In genomic region chr4:107449611-107450369, GRCh38 we compare ENCODE assay signal across 20 cellular contexts.
DNase-seq lines count a peak whose midpoint lies in the region; ATAC-seq, FAIRE-seq and TF ChIP-seq lines count a peak whose summit lies in the region.
"Had no signal": no experiment of that assay in that cellular context is flagged by ENCODE, and none has a peak within 500 bp of the region (broad histone marks: within the 10 kb centered on the region; RNA-seq: fewer than 3 reads in every experiment).

No MANE protein-coding gene starts in this region.

- H3K36me3 Mint-ChIP-seq in activated naive CD8-positive, alpha-beta T cell treated with anti-CD3 and anti-CD28 coated beads, Interleukin-2, amount 50 U/mL, for 24 hours (ENCODE audit: low read depth), result no peaks in the 10 kb centered on the region
- H3K36me3 Mint-ChIP-seq: CD4-positive, alpha-beta memory T cell had no signal

- no peak overlapping the region for H2AFZ ChIP-seq in hepatocyte
- H2AFZ ChIP-seq: GM23248 had no signal

- H4K20me1 ChIP-seq in hepatocyte (ENCODE audit: insufficient read depth, poor library complexity, severe bottlenecking), result no peaks in the 10 kb centered on the region

- TF ChIP-seq CTCF in hepatocyte (IDR thresholded peaks at IDR 0.05; ENCODE audit: poor library complexity) (no peak), sigmoid colon (IDR thresholded peaks at IDR 0.05) (no peak), kidney (IDR thresholded peaks at IDR 0.05; ENCODE audit: borderline replicate concordance, extremely low read depth, insufficient read depth) (no peak)

- H3K36me3 ChIP-seq in SK-N-MC (ENCODE audit: insufficient read depth, low read length), result no peaks in the 10 kb centered on the region
- no peaks in the 10 kb centered on the region for H3K36me3 ChIP-seq in hepatocyte (replicated peaks; ENCODE audit: insufficient read depth, low read depth)
- H3K36me3 ChIP-seq in sigmoid colon, result no peaks in the 10 kb centered on the region
- H3K36me3 ChIP-seq in kidney (ENCODE audit: control insufficient read depth in 1 of 2, insufficient read depth in 2 of 2, low read length in 2 of 2), result no peaks in the 10 kb centered on the region
- H3K36me3 ChIP-seq: MG63, Peyer's patch had no signal

- H3K27me3 Mint-ChIP-seq in activated naive CD8-positive, alpha-beta T cell treated with anti-CD3 and anti-CD28 coated beads, Interleukin-2, amount 50 U/mL, for 24 hours, result no peaks in the 10 kb centered on the region
- H3K27me3 Mint-ChIP-seq: B cell had no signal

- no peaks in the 10 kb centered on the region for H3K4me1 Mint-ChIP-seq in activated naive CD8-positive, alpha-beta T cell treated with anti-CD3 and anti-CD28 coated beads, Interleukin-2, amount 50 U/mL, for 24 hours
- H3K4me1 Mint-ChIP-seq: B cell; CD4-positive, alpha-beta memory T cell had no signal

- no peak overlapping the region for H3K4me3 ChIP-seq in SK-N-MC
- H3K4me3 ChIP-seq in hepatocyte, result no peak overlapping the region
- H3K4me3 ChIP-seq in sigmoid colon, result no peak overlapping the region
- no peak overlapping the region for H3K4me3 ChIP-seq in kidney (ENCODE audit: low read length in 2 of 2)
- H3K4me3 ChIP-seq: A549, GM23248, K562, MG63, Peyer's patch had no signal

- no peak overlapping the region for H3K4me3 Mint-ChIP-seq in activated naive CD8-positive, alpha-beta T cell treated with anti-CD3 and anti-CD28 coated beads, Interleukin-2, amount 50 U/mL, for 24 hours
- H3K4me3 Mint-ChIP-seq: B cell; CD4-positive, alpha-beta memory T cell had no signal

- no peaks in the 10 kb centered on the region for H3K79me2 ChIP-seq in hepatocyte

- no peak for FAIRE-seq in kidney (lab: Jason Lieb, UNC)
- FAIRE-seq: A549, K562 had no signal

- H3K27me3 ChIP-seq in hepatocyte (no peaks in the 10 kb centered on the region), sigmoid colon (no peaks in the 10 kb centered on the region)
- H3K27me3 ChIP-seq: MG63, Peyer's patch had no signal

- H3K4me2 ChIP-seq in hepatocyte, result peak overlapping the region; percentile 16
- H3K4me2 ChIP-seq: A549 had no signal

- no peak for TF ChIP-seq POLR2A in sigmoid colon (IDR thresholded peaks at IDR 0.05)

- no peaks in the 10 kb centered on the region for H3K9me2 ChIP-seq in hepatocyte (replicated peaks; ENCODE audit: insufficient read depth)

- 53% methylated on average over 4 of the region's 4 CpGs for WGBS in hepatocyte (ENCODE audit: low lambda C conversion rate, missing lambda C conversion rate)
- WGBS in sigmoid colon, 2 donors, result 54 to 59% methylated on average over 4 of the region's 4 CpGs

- no peaks in the 10 kb centered on the region for H3K9me3 ChIP-seq in SK-N-MC (ENCODE audit: low read depth, low read length)
- no peaks in the 10 kb centered on the region for H3K9me3 ChIP-seq in hepatocyte (ENCODE audit: low read depth)
- no peaks in the 10 kb centered on the region for H3K9me3 ChIP-seq in sigmoid colon
- H3K9me3 ChIP-seq in kidney (ENCODE audit: control insufficient read depth in 1 of 2, low read length in 2 of 2), result no peaks in the 10 kb centered on the region
- H3K9me3 ChIP-seq: A549, MG63, Peyer's patch had no signal

- intact Hi-C loops in sigmoid colon (cut with DNase I), result no loop called here
- intact Hi-C loops in kidney (cut with DNase I), result no loop called here

- H3K9ac ChIP-seq in SK-N-MC (ENCODE audit: insufficient read length) (no peak overlapping the region), kidney (ENCODE audit: low read length in 2 of 2) (no peak overlapping the region)
- H3K9ac ChIP-seq: GM23248 had no signal

- H3K4me1 ChIP-seq in hepatocyte (ENCODE audit: insufficient read depth) (peaks cover 6% of the 10 kb centered on the region), sigmoid colon (peaks cover 0 to 30% (median 8%) of the 10 kb centered on the region in 4 donors), kidney (ENCODE audit: control insufficient read depth in 1 of 2, insufficient read depth in 1 of 2, low read depth in 1 of 2, low read length in 2 of 2) (no peaks in the 10 kb centered on the region)
- H3K4me1 ChIP-seq: A549, Peyer's patch had no signal

- H3K9me3 Mint-ChIP-seq in activated naive CD8-positive, alpha-beta T cell treated with anti-CD3 and anti-CD28 coated beads, Interleukin-2, amount 50 U/mL, for 24 hours, result no peaks in the 10 kb centered on the region

- peak; percentile 4 for DNase-seq in EH (ENCODE audit: low read depth)
- peak; percentile 18 for DNase-seq in SK-N-MC (ENCODE audit: low read depth, low spot score)
- peak; percentile 48 for DNase-seq in hepatocyte (ENCODE audit: low spot score)
- DNase-seq in sigmoid colon, result no peak
- DNase-seq in activated naive CD8-positive, alpha-beta T cell treated with anti-CD3 and anti-CD28 coated beads, Interleukin-2, amount 50 U/mL, for 24 hours, result no peak
- no peak for DNase-seq in kidney
- no peak for DNase-seq in NCI-H82 treated with DMSO at 0.1 percent for 48 hours (lab: John Stamatoyannopoulos, UW; ENCODE audit: unreplicated experiment)
- DNase-seq: CD4-positive, alpha-beta memory T cell; DND-41; GM23248; MG63; NCI-H1092 treated with DMSO at 0.1 percent for 48 hours; NCI-H1694 treated with DMSO at 0.1 percent for 48 hours; NCI-H774; Peyer's patch; Right ventricle myocardium superior had no signal

- H3K27ac ChIP-seq in SK-N-MC (peak overlapping the region; percentile 20; the same call in 1 of the 2 replicates), hepatocyte (peak overlapping the region; percentile 64), sigmoid colon (peak overlapping the region in 3 of 4 donors; percentile 9 to 15 (median 15)), kidney (ENCODE audit: low read depth in 2 of 2, low read length in 2 of 2) (no peak overlapping the region)
- H3K27ac ChIP-seq: A549, GM23248, HL-60, Peyer's patch had no signal

- H3K27ac Mint-ChIP-seq in activated naive CD8-positive, alpha-beta T cell treated with anti-CD3 and anti-CD28 coated beads, Interleukin-2, amount 50 U/mL, for 24 hours, result no peak overlapping the region
- H3K27ac Mint-ChIP-seq: B cell; CD4-positive, alpha-beta memory T cell had no signal

- no peak for ATAC-seq in activated naive CD8-positive, alpha-beta T cell treated with anti-CD3 and anti-CD28 coated beads, Interleukin-2, amount 50 U/mL, for 24 hours
- ATAC-seq: A549, K562 had no signal

- TF ChIP-seq EP300 in sigmoid colon (IDR thresholded peaks at IDR 0.05), result no peak

Comparison
In these comparisons a context has a peak if more than half of its experiments do, and no peak if none do; other contexts are left out.
1. DNase-seq: peak in EH (single experiment), SK-N-MC (single experiment) and hepatocyte (single experiment); none in sigmoid colon (single experiment), activated naive CD8-positive, alpha-beta T cell treated with anti-CD3 and anti-CD28 coated beads, Interleukin-2, amount 50 U/mL, for 24 hours (single experiment), kidney (single experiment) and NCI-H82 treated with DMSO at 0.1 percent for 48 hours (single experiment).
2. H3K27ac ChIP-seq: peak in SK-N-MC (single experiment), hepatocyte (single experiment) and sigmoid colon (3 of 4); none in kidney (0 of 2).